Comparison of ENCODE assay signal across 28 cellular contexts in the genomic region with DNA sequence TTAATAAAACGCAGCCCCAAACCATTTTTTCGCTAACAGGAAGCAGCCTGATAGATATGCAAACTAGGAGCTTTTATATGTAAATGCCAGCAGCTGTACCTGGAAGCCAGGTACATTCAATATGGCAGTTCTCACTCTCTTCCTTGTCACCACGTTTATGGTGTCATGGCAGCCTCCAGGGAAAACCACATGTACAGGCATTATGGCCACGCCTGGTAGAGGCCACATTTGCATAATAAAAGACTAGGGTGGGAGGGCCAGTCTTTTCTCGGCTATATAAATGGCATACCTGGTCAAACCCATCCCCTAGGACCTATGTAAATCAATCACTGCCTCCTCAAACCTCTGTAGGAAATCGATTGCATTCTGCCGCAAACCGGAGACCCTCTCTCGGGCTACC.
DNase-seq lines count a peak whose midpoint lies in the region; ATAC-seq and TF ChIP-seq lines count a peak whose summit lies in the region.
"Had no signal": no experiment of that assay in that cellular context is flagged by ENCODE, and none has a peak within 500 bp of the region (broad histone marks: within the 10 kb centered on the region; RNA-seq: fewer than 3 reads in every experiment).

No MANE protein-coding gene starts in this region.

- no peaks in the 10 kb centered on the region for H3K9me3 ChIP-seq in HUES6 (ENCODE audit: control insufficient read depth, insufficient read depth, low read depth, low read length)
- no peaks in the 10 kb centered on the region for H3K9me3 ChIP-seq in PC-9 (ENCODE audit: insufficient read depth, low read depth)
- H3K9me3 ChIP-seq: Caco-2, HAP-1, SJSA1 had no signal

- no peaks in the 10 kb centered on the region for H3K27me3 ChIP-seq in HUES6 (ENCODE audit: control insufficient read depth, insufficient read depth, low read length)
- no peaks in the 10 kb centered on the region for H3K27me3 ChIP-seq in PC-9 (ENCODE audit: insufficient read depth, low read depth)
- H3K27me3 ChIP-seq: SJSA1 had no signal

- H3K9me2 ChIP-seq in PC-9 (ENCODE audit: insufficient read depth) = no peaks in the 10 kb centered on the region

- no peaks in the 10 kb centered on the region for H3F3A ChIP-seq in PC-9 (ENCODE audit: insufficient read depth, low read depth)

- H3K4me3 ChIP-seq in HUES6 (ENCODE audit: low read depth, low read length) (no peak overlapping the region), PC-9 (no peak overlapping the region)
- H3K4me3 ChIP-seq: GM12878, HAP-1, K562, SJSA1 had no signal

- POLR2A ChIA-PET in PC-9 (lab: Charles Lee; ENCODE audit: unreplicated experiment) = interaction anchor here (0.6 kb wide), 1 partner anchor 1938 kb away, joined by 7 read pairs; no protein-coding TSS in a partner anchor

- CTCF ChIA-PET in PC-9 (lab: Charles Lee) = no interaction called here

- H3K4me1 ChIP-seq in HUES6 (ENCODE audit: control insufficient read depth, insufficient read depth, low read length) (peaks cover 16% of the 10 kb centered on the region), PC-9 (replicated peaks; ENCODE audit: insufficient read depth) (no peaks in the 10 kb centered on the region)
- H3K4me1 ChIP-seq: Caco-2, SJSA1 had no signal

- no peaks in the 10 kb centered on the region for H3K36me3 ChIP-seq in HUES6 (ENCODE audit: control insufficient read depth, insufficient read depth, low read length)
- H3K36me3 ChIP-seq in PC-9 (ENCODE audit: low read depth) = no peaks in the 10 kb centered on the region
- H3K36me3 ChIP-seq: HAP-1, SJSA1 had no signal

- H3K27ac ChIP-seq in HUES6 (ENCODE audit: low read depth, low read length) (peak overlapping the region; percentile 84), PC-9 (no peak overlapping the region)
- H3K27ac ChIP-seq: C4-2B, HL-60, SJSA1 had no signal

- H2AFZ ChIP-seq in PC-9 = no peak overlapping the region

- H4K20me1 ChIP-seq in PC-9 (ENCODE audit: insufficient read depth) = no peaks in the 10 kb centered on the region

- no TSS peak for BruUV-seq in PC-9 (replicated peaks; lab: Mats Ljungman, UMichigan)

- no peak for TF ChIP-seq CTCF in PC-9 (conservative IDR thresholded peaks at IDR 0.05)

- DNase-seq in NCI-H526 treated with DMSO at 0.1 percent for 48 hours (lab: John Stamatoyannopoulos, UW) (peak; percentile 42), iPS DF 4.7 (ENCODE audit: extremely low read depth, low spot score) (peak; percentile 49), PC-9 (no peak)
- DNase-seq: Caco-2; CD8-positive, alpha-beta T cell; GDM1; HFFc6; Kasumi-1; MV-4-11; NCI-H1105; NCI-H1694; NCI-H2029 treated with DMSO at 0.1 percent for 48 hours; NCI-H446 treated with DMSO at 0.1 percent for 48 hours; NCI-H69; NK-92 treated with Interleukin-12 subunit alpha and Interleukin-12 subunit beta, amount 100 ng/mL, for 24 hours; PC-3; T-helper 2 cell had no signal

- ATAC-seq in GM19035 (IDR thresholded peaks at IDR 0.05; ENCODE audit: unreplicated experiment) = no peak
- no peak for ATAC-seq in HG03571 (IDR thresholded peaks at IDR 0.05; ENCODE audit: unreplicated experiment)
- ATAC-seq in GM21360 (IDR thresholded peaks at IDR 0.05; ENCODE audit: unreplicated experiment) = no peak
- ATAC-seq: CD8-positive, alpha-beta T cell; GM12878; K562; PC-3; Right ventricle myocardium inferior had no signal

- intact Hi-C loops in PC-9 (cut with micrococcal nuclease; ENCODE audit: unreplicated experiment) = loop anchor here (5.0 kb wide), 1 partner anchor 448 kb away; no protein-coding TSS in a partner anchor

- H3K79me2 ChIP-seq in PC-9 (ENCODE audit: low read depth) = no peaks in the 10 kb centered on the region

- no peak overlapping the region for H3K4me2 ChIP-seq in PC-9

- H3K9ac ChIP-seq in HUES6 (ENCODE audit: low read length) = peak overlapping the region; percentile 5

Comparison
In these comparisons a context has a peak if more than half of its experiments do, and no peak if none do; other contexts are left out.
1. DNase-seq: peak in NCI-H526 treated with DMSO at 0.1 percent for 48 hours (single experiment) and iPS DF 4.7 (single experiment); none in PC-9 (0 of 2).